ENCODE assay signal across 9 cellular contexts in the genomic region with DNA sequence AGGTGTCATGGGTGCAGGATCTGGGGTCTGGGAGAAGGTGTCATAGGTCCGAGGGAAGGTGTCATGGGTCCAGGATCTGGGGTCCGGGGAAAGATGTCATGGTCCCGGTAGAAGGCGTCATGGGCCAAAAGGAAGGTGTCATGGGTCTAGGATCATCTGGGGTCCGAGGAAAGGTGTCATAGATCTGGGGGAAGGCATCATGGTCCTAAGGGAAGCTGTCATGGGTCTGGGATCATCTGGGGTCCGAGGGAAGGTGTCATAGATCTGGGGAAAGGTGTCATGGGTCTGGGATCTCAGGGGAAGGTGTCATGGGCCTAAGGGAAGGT. TPM values are rescaled to one million over a fixed set of nuclear protein-coding genes. Genes with fewer than 3 reads are reported as not detected.
DNase-seq lines count a peak whose midpoint lies in the region; ATAC-seq, FAIRE-seq and TF ChIP-seq lines count a peak whose summit lies in the region.
"Had no signal": no experiment of that assay in that cellular context is flagged by ENCODE, and none has a peak within 500 bp of the region (broad histone marks: within the 10 kb centered on the region; RNA-seq: fewer than 3 reads in every experiment).

No MANE protein-coding gene starts in this region.

- no peak overlapping the region for H4K8ac ChIP-seq in mesenchymal stem cell (ENCODE audit: low read length)

- peaks cover 39% of the 10 kb centered on the region for H3K79me1 ChIP-seq in mesenchymal stem cell (replicated peaks; ENCODE audit: low read length, poor library complexity, severe bottlenecking)

- no TSS peak for BruUV-seq in GM12878 (replicated peaks; lab: Mats Ljungman, UMichigan)

- H3K4me2 ChIP-seq in GM12878 (ENCODE audit: control insufficient read depth, insufficient read depth) (peak overlapping the region; percentile 96), mesenchymal stem cell (ENCODE audit: low read length, poor library complexity, severe bottlenecking) (peak overlapping the region; percentile 95)

- H3K9ac ChIP-seq in GM12878 (ENCODE audit: control insufficient read depth, insufficient read depth, low read length) (peak overlapping the region; percentile 87), mesenchymal stem cell (ENCODE audit: low read length) (peak overlapping the region; percentile 92)

- no peak overlapping the region for H3K18ac ChIP-seq in mesenchymal stem cell (ENCODE audit: low read depth in 1 of 2, low read length in 2 of 2)

- ATAC-seq in left ventricle myocardium superior = no peak
- ATAC-seq in GM12878 = no peak
- ATAC-seq in upper lobe of left lung (ENCODE audit: low FRiP score in 2 of 2) = no peak
- ATAC-seq in HG03469 (IDR thresholded peaks at IDR 0.05; ENCODE audit: unreplicated experiment) = no peak
- ATAC-seq in GM18505 (IDR thresholded peaks at IDR 0.05; ENCODE audit: unreplicated experiment) = no peak

- H2AK5ac ChIP-seq in mesenchymal stem cell (ENCODE audit: low read length, severe bottlenecking) = no peak overlapping the region

- DNase-seq in cardiac muscle cell (ENCODE audit: low read depth in 1 of 2, low spot score in 1 of 2) (no peak), left ventricle myocardium superior (no peak), GM12878 (ENCODE audit: low read depth, low spot score) (no peak), mesenchymal stem cell (no peak), upper lobe of left lung (no peak), RPMI8226 (no peak)
- DNase-seq: stimulated activated CD4-positive, alpha-beta T cell treated with anti-CD3 and anti-CD28 coated beads, Interleukin-4, amount 100 ng/mL, for 24 hours had no signal

- no peak overlapping the region for H2BK12ac ChIP-seq in mesenchymal stem cell (ENCODE audit: low read length in 2 of 2)

- intact Hi-C loops in left ventricle myocardium superior (cut with micrococcal nuclease) = no loop called here
- intact Hi-C loops in GM12878 (cut with micrococcal nuclease; ENCODE audit: unreplicated experiment) = no loop called here

- peak; percentile 23 for FAIRE-seq in GM12878 (lab: Jason Lieb, UNC)

- H3K14ac ChIP-seq in mesenchymal stem cell (ENCODE audit: low read length in 2 of 2) = peak overlapping the region in 1 of 2 experiments; percentile 94

- H3K27me3 ChIP-seq in cardiac muscle cell (no peaks in the 10 kb centered on the region), GM12878 (replicated peaks in 1 of 2; ENCODE audit: control insufficient read depth in 2 of 2, insufficient read depth in 2 of 2, low read length in 1 of 2) (no peaks in the 10 kb centered on the region), mesenchymal stem cell (ENCODE audit: control insufficient read depth in 1 of 2, insufficient read depth in 1 of 2, low read length in 2 of 2) (no peaks in the 10 kb centered on the region), upper lobe of left lung (no peaks in the 10 kb centered on the region)

- H3K4me1 ChIP-seq in cardiac muscle cell (ENCODE audit: low read depth) (peaks cover 13% of the 10 kb centered on the region), GM12878 (ENCODE audit: control insufficient read depth, insufficient read depth, low read length) (peaks cover 15% of the 10 kb centered on the region), mesenchymal stem cell (ENCODE audit: control insufficient read depth, insufficient read depth, low read depth, low read length) (peaks cover 53% of the 10 kb centered on the region), upper lobe of left lung (peaks cover 50 to 77% (median 70%) of the 10 kb centered on the region in 4 donors)

- TF ChIP-seq RAD21 in GM12878 (IDR thresholded peaks at IDR 0.05; ENCODE audit: insufficient read depth, low read depth, low read length) = no peak

- TF ChIP-seq POLR2A in GM12878 (IDR thresholded peaks at IDR 0.05; ENCODE audit: low read depth, low read length) (no peak), upper lobe of left lung (IDR thresholded peaks at IDR 0.05) (no peak), GM18505 (IDR thresholded peaks at IDR 0.05; ENCODE audit: borderline replicate concordance, extremely low read depth, insufficient read depth, insufficient read length) (no peak)

- H3K4ac ChIP-seq in mesenchymal stem cell (ENCODE audit: low read depth in 1 of 2, low read length in 2 of 2) = no peak overlapping the region

- TF ChIP-seq EP300 in GM12878 (IDR thresholded peaks at IDR 0.05; ENCODE audit: borderline replicate concordance in 1 of 2, control insufficient read depth in 1 of 2, low read depth in 2 of 2, low read length in 2 of 2) (no peak), upper lobe of left lung (IDR thresholded peaks at IDR 0.05) (no peak)

- no peak overlapping the region for H2AFZ ChIP-seq in GM12878 (ENCODE audit: control insufficient read depth, low read depth, low read length)
- no peak overlapping the region for H2AFZ ChIP-seq in mesenchymal stem cell (ENCODE audit: low read depth, low read length)

- 44% methylated on average over 6 of the region's 6 CpGs for WGBS in GM12878 (ENCODE audit: insufficient coverage, insufficient replicate concordance, low lambda C conversion rate, missing lambda C conversion rate)
- WGBS in mesenchymal stem cell = 90% methylated on average over 6 of the region's 6 CpGs
- WGBS in upper lobe of left lung, 2 donors = 56 to 57% methylated on average over 6 of the region's 6 CpGs

- H2BK5ac ChIP-seq in mesenchymal stem cell (ENCODE audit: low read depth, low read length, poor library complexity, severe bottlenecking) = no peak overlapping the region

- H3K9me3 ChIP-seq in cardiac muscle cell (ENCODE audit: low read depth) (no peaks in the 10 kb centered on the region), GM12878 (replicated peaks; ENCODE audit: control insufficient read depth, insufficient read depth, low read length) (no peaks in the 10 kb centered on the region), mesenchymal stem cell (ENCODE audit: control insufficient read depth, low read length) (no peaks in the 10 kb centered on the region), upper lobe of left lung (no peaks in the 10 kb centered on the region)

- no peak overlapping the region for H2BK15ac ChIP-seq in mesenchymal stem cell (ENCODE audit: low read depth, poor library complexity, severe bottlenecking)

- H3K23ac ChIP-seq in mesenchymal stem cell (ENCODE audit: low read length in 2 of 2) = no peak overlapping the region

- H3K27ac ChIP-seq in cardiac muscle cell (no peak overlapping the region), GM12878 (ENCODE audit: control insufficient read depth, insufficient read depth) (no peak overlapping the region), mesenchymal stem cell (ENCODE audit: low read length, poor library complexity, severe bottlenecking) (no peak overlapping the region), upper lobe of left lung (peak overlapping the region; percentile 86 to 92 (median 90))

- no peak overlapping the region for H4K91ac ChIP-seq in mesenchymal stem cell (ENCODE audit: low read length)

- SMC1A ChIA-PET in GM12878 (lab: Charles Lee; ENCODE audit: uncharacterized antibody, unreplicated experiment) = no interaction called here

- no peaks in the 10 kb centered on the region for H3K36me3 ChIP-seq in cardiac muscle cell
- no peaks in the 10 kb centered on the region for H3K36me3 ChIP-seq in GM12878 (ENCODE audit: control insufficient read depth in 2 of 2, insufficient read depth in 2 of 2, low read length in 1 of 2)
- H3K36me3 ChIP-seq in mesenchymal stem cell (ENCODE audit: control insufficient read depth in 1 of 2, insufficient read depth in 2 of 2, low read depth in 1 of 2, low read length in 2 of 2) = peaks cover 0 to 16% of the 10 kb centered on the region in 2 experiments
- peaks cover 0 to 3% (median 0%) of the 10 kb centered on the region in 4 donors for H3K36me3 ChIP-seq in upper lobe of left lung

- H2BK120ac ChIP-seq in mesenchymal stem cell (ENCODE audit: low read depth, low read length) = no peak overlapping the region

- H4K20me1 ChIP-seq in GM12878 (ENCODE audit: control insufficient read depth, insufficient read depth) = no peaks in the 10 kb centered on the region

- RAD21 ChIA-PET in GM12878 (lab: Charles Lee; ENCODE audit: unreplicated experiment) = no interaction called here

- H3K79me2 ChIP-seq in GM12878 (ENCODE audit: control insufficient read depth, insufficient read depth, low read length) = peaks cover 28% of the 10 kb centered on the region

- CTCF ChIA-PET in GM12878 (lab: Yijun Ruan, JAX) = no interaction called here

- TF ChIP-seq CTCF in cardiac muscle cell (IDR thresholded peaks at IDR 0.05; ENCODE audit: low read depth, low read length) (no peak), GM12878 (IDR thresholded peaks at IDR 0.05 in 2 of 3, conservative IDR thresholded peaks at IDR 0.05 in 1 of 3; ENCODE audit: control insufficient read depth in 2 of 3, extremely low read depth in 1 of 3, insufficient read depth in 1 of 3, low read depth in 3 of 3, low read length in 3 of 3) (no peak), upper lobe of left lung (IDR thresholded peaks at IDR 0.05) (no peak)

- POLR2A ChIA-PET in GM12878 (lab: Charles Lee) = no interaction called here

- H3K4me3 ChIP-seq in cardiac muscle cell = peak overlapping the region; percentile 78
- H3K4me3 ChIP-seq in GM12878 = peak overlapping the region; percentile 86
- H3K4me3 ChIP-seq in mesenchymal stem cell (ENCODE audit: insufficient read depth in 1 of 2, low read depth in 1 of 2, low read length in 2 of 2) = peak overlapping the region; percentile 84 to 97
- peak overlapping the region; percentile 69 to 96 (median 84) for H3K4me3 ChIP-seq in upper lobe of left lung

- in situ Hi-C loops in GM12878 (cut with MboI) = no loop called here

RNA-seq across cellular contexts. Expression of a gene that starts 1.0 kb away (rescaled TPM):
- total RNA-seq in cardiac muscle cell (40.7 and 45.9 TPM in 2 replicates), left ventricle myocardium superior (11.4 TPM), GM12878 (2014; rRNA removed) (10.2 and 10.6 TPM in 2 replicates), GM12878 (2014; rRNA removed; fragmentation: Illumina TruSeq; extraction: Trizol) (1.8 and 3.3 TPM in 2 replicates), GM12878 (2021) (10.0 and 11.8 TPM in 2 replicates), upper lobe of left lung (100 to 1,000 TPM in 1 of 6 donors, 10 to 100 TPM in 5; 40.5 to 101 (median 61.5) TPM)
- polyA plus RNA-seq in cardiac muscle cell (30.8 and 36.9 TPM in 2 replicates), GM12878 (2011; rRNA removed) (2.1 and 3.9 TPM in 2 replicates), GM12878 (2014; fragmentation: Illumina TruSeq; extraction: Trizol) (2.0 TPM in 1 of 2 replicates, not detected in the other), GM12878 (2014; fragmentation: Nextera tagmentation; extraction: Ambion mirVana) (under 1 TPM; 0.06 to 0.35 TPM), GM12878 (2014; rRNA removed) (12.8 and 14.3 TPM in 2 replicates), GM12878 (2016; fragmentation: Nextera tagmentation; extraction: Ambion mirVana) (1 to 10 TPM; 5.2 to 6.9 TPM)
- total RNA-seq in GM12878 (2013; cell fraction: nucleolus; rRNA removed) = 9.6 and 12.5 TPM in 2 replicates
- 2.0 TPM for polyA plus RNA-seq in GM12878 (2011; ENCODE audit: low read depth)
- polyA plus RNA-seq in GM12878 (2011; cell fraction: cytosol; rRNA removed) = 7.3 and 10.2 TPM in 2 replicates
- polyA plus RNA-seq in GM12878 (2011; cell fraction: nucleus; rRNA removed) = 12.8 and 17.3 TPM in 2 replicates
- polyA plus RNA-seq in GM12878 (2012) = 6.6 and 7.5 TPM in 2 replicates
- 2.6 and 6.1 TPM in 2 replicates for polyA minus RNA-seq in GM12878 (2011; rRNA and poly(A)+ RNA removed)
- polyA minus RNA-seq in GM12878 (2011; cell fraction: cytosol; rRNA and poly(A)+ RNA removed) = 5.7 and 7.1 TPM in 2 replicates
- 2.7 TPM in 2 replicates for polyA minus RNA-seq in GM12878 (2011; cell fraction: nucleus; rRNA and poly(A)+ RNA removed)
- 11.2 TPM for polyA plus RNA-seq in mesenchymal stem cell (2013, experiment 1 of 2)
- polyA plus RNA-seq in mesenchymal stem cell (2013, experiment 2 of 2) = 12.0 TPM

RNA-seq across cellular contexts. Expression of a gene that starts 21.1 kb away (rescaled TPM):
- total RNA-seq in cardiac muscle cell (124 and 126 TPM in 2 replicates), left ventricle myocardium superior (16.9 TPM), GM12878 (2014; rRNA removed) (15.5 and 17.5 TPM in 2 replicates), GM12878 (2014; rRNA removed; fragmentation: Illumina TruSeq; extraction: Trizol) (4.5 and 5.5 TPM in 2 replicates), GM12878 (2021) (24.0 and 31.3 TPM in 2 replicates), upper lobe of left lung (100 to 1,000 TPM in 2 of 6 donors, 10 to 100 TPM in 4; 42.7 to 153 (median 79.6) TPM)
- polyA plus RNA-seq in cardiac muscle cell (89.2 and 110 TPM in 2 replicates), GM12878 (2011; rRNA removed) (2.0 and 5.7 TPM in 2 replicates), GM12878 (2014; fragmentation: Illumina TruSeq; extraction: Trizol) (1.9 and 4.4 TPM in 2 replicates), GM12878 (2014; fragmentation: Nextera tagmentation; extraction: Ambion mirVana) (1 to 10 TPM in 1 of 2 experiments, not detected in 1; 1.8 TPM), GM12878 (2014; rRNA removed) (26.6 and 28.5 TPM in 2 replicates), GM12878 (2016; fragmentation: Nextera tagmentation; extraction: Ambion mirVana) (10 to 100 TPM; 25.6 to 30.7 TPM)
- 39.2 and 47.0 TPM in 2 replicates for total RNA-seq in GM12878 (2013; cell fraction: nucleolus; rRNA removed)
- polyA plus RNA-seq in GM12878 (2011; ENCODE audit: low read depth) = 3.2 TPM
- 7.9 and 14.6 TPM in 2 replicates for polyA plus RNA-seq in GM12878 (2011; cell fraction: cytosol; rRNA removed)
- polyA plus RNA-seq in GM12878 (2011; cell fraction: nucleus; rRNA removed) = 62.1 and 85.8 TPM in 2 replicates
- polyA plus RNA-seq in GM12878 (2012) = 12.2 and 13.2 TPM in 2 replicates
- polyA minus RNA-seq in GM12878 (2011; rRNA and poly(A)+ RNA removed) = 7.8 and 15.8 TPM in 2 replicates
- 6.1 and 7.1 TPM in 2 replicates for polyA minus RNA-seq in GM12878 (2011; cell fraction: cytosol; rRNA and poly(A)+ RNA removed)
- 16.1 and 27.3 TPM in 2 replicates for polyA minus RNA-seq in GM12878 (2011; cell fraction: nucleus; rRNA and poly(A)+ RNA removed)
- polyA plus RNA-seq in mesenchymal stem cell (2013, experiment 1 of 2) = 18.5 TPM
- 17.1 TPM for polyA plus RNA-seq in mesenchymal stem cell (2013, experiment 2 of 2)

RNA-seq across cellular contexts. Expression of a gene that starts 24.0 kb away (rescaled TPM):
- total RNA-seq in cardiac muscle cell (3.6 and 3.9 TPM in 2 replicates), left ventricle myocardium superior (0.52 TPM), GM12878 (2014; rRNA removed) (1.1 and 1.5 TPM in 2 replicates), GM12878 (2014; rRNA removed; fragmentation: Illumina TruSeq; extraction: Trizol) (0.13 and 0.18 TPM in 2 replicates), GM12878 (2021) (0.67 and 0.72 TPM in 2 replicates), upper lobe of left lung (1 to 10 TPM; 1.2 to 7.8 (median 3.3) TPM)
- polyA plus RNA-seq in cardiac muscle cell (2.2 and 2.6 TPM in 2 replicates), GM12878 (2011; rRNA removed) (0.35 and 0.57 TPM in 2 replicates), GM12878 (2014; fragmentation: Illumina TruSeq; extraction: Trizol) (0.07 TPM in 1 of 2 replicates, not detected in the other), GM12878 (2014; fragmentation: Nextera tagmentation; extraction: Ambion mirVana) (not detected), GM12878 (2014; rRNA removed) (0.97 and 1.1 TPM in 2 replicates), GM12878 (2016; fragmentation: Nextera tagmentation; extraction: Ambion mirVana) (under 1 TPM in 1 of 2 experiments, not detected in 1; 0.52 TPM)
- 8.6 and 10.5 TPM in 2 replicates for total RNA-seq in GM12878 (2013; cell fraction: nucleolus; rRNA removed)
- 0.54 TPM for polyA plus RNA-seq in GM12878 (2011; ENCODE audit: low read depth)
- 0.79 and 0.85 TPM in 2 replicates for polyA plus RNA-seq in GM12878 (2011; cell fraction: cytosol; rRNA removed)
- 4.8 and 5.7 TPM in 2 replicates for polyA plus RNA-seq in GM12878 (2011; cell fraction: nucleus; rRNA removed)
- 1.6 TPM in 2 replicates for polyA plus RNA-seq in GM12878 (2012)
- polyA minus RNA-seq in GM12878 (2011; rRNA and poly(A)+ RNA removed) = 0.29 and 0.52 TPM in 2 replicates
- 0.53 TPM in 1 of 2 replicates, not detected in the other for polyA minus RNA-seq in GM12878 (2011; cell fraction: cytosol; rRNA and poly(A)+ RNA removed)
- 2.0 and 3.3 TPM in 2 replicates for polyA minus RNA-seq in GM12878 (2011; cell fraction: nucleus; rRNA and poly(A)+ RNA removed)
- 0.62 TPM for polyA plus RNA-seq in mesenchymal stem cell (2013, experiment 1 of 2)
- polyA plus RNA-seq in mesenchymal stem cell (2013, experiment 2 of 2) = 0.64 TPM

RNA-seq across cellular contexts. Expression of a gene that starts 30.6 kb away (rescaled TPM):
- 0.14 and 0.66 TPM in 2 replicates for total RNA-seq in cardiac muscle cell
- 0.40 TPM in 1 of 2 replicates, not detected in the other for polyA plus RNA-seq in cardiac muscle cell
- total RNA-seq in left ventricle myocardium superior = not detected
- total RNA-seq in GM12878 (2013; cell fraction: nucleolus; rRNA removed) = not detected in 2 replicates
- not detected in 2 replicates for total RNA-seq in GM12878 (2014; rRNA removed)
- total RNA-seq in GM12878 (2014; rRNA removed; fragmentation: Illumina TruSeq; extraction: Trizol) = not detected in 2 replicates
- total RNA-seq in GM12878 (2021) = not detected in 2 replicates
- not detected for polyA plus RNA-seq in GM12878 (2011; ENCODE audit: low read depth)
- not detected in 2 replicates for polyA plus RNA-seq in GM12878 (2011; rRNA removed)
- not detected in 2 replicates for polyA plus RNA-seq in GM12878 (2011; cell fraction: cytosol; rRNA removed)
- not detected in 2 replicates for polyA plus RNA-seq in GM12878 (2011; cell fraction: nucleus; rRNA removed)
- not detected in 2 replicates for polyA plus RNA-seq in GM12878 (2012)
- polyA plus RNA-seq in GM12878 (2014; fragmentation: Illumina TruSeq; extraction: Trizol) = not detected in 2 replicates
- not detected for polyA plus RNA-seq in GM12878 (2014; fragmentation: Nextera tagmentation; extraction: Ambion mirVana)
- polyA plus RNA-seq in GM12878 (2014; rRNA removed) = not detected in 2 replicates
- polyA plus RNA-seq in GM12878 (2016; fragmentation: Nextera tagmentation; extraction: Ambion mirVana) = not detected
- polyA minus RNA-seq in GM12878 (2011; rRNA and poly(A)+ RNA removed) = not detected in 2 replicates
- polyA minus RNA-seq in GM12878 (2011; cell fraction: cytosol; rRNA and poly(A)+ RNA removed) = not detected in 2 replicates
- not detected in 2 replicates for polyA minus RNA-seq in GM12878 (2011; cell fraction: nucleus; rRNA and poly(A)+ RNA removed)
- polyA plus RNA-seq in mesenchymal stem cell (2013, experiment 1 of 2) = 0.03 TPM
- not detected for polyA plus RNA-seq in mesenchymal stem cell (2013, experiment 2 of 2)
- total RNA-seq in upper lobe of left lung = not detected

RNA-seq across cellular contexts. Expression of a gene that starts 39.9 kb away (rescaled TPM):
- total RNA-seq in cardiac muscle cell (85.8 and 125 TPM in 2 replicates), left ventricle myocardium superior (0.10 TPM), GM12878 (2014; rRNA removed) (0.06 and 0.11 TPM in 2 replicates), GM12878 (2014; rRNA removed; fragmentation: Illumina TruSeq; extraction: Trizol) (0.04 TPM in 1 of 2 replicates, not detected in the other), GM12878 (2021) (0.27 and 0.41 TPM in 2 replicates), upper lobe of left lung (10 to 100 TPM in 1 of 6 donors, 1 to 10 TPM in 5; 1.7 to 16.8 (median 5.8) TPM)
- polyA plus RNA-seq in cardiac muscle cell (79.6 and 105 TPM in 2 replicates), GM12878 (2011; rRNA removed) (0.01 and 0.03 TPM in 2 replicates), GM12878 (2014; fragmentation: Illumina TruSeq; extraction: Trizol) (0.01 TPM in 1 of 2 replicates, not detected in the other), GM12878 (2014; fragmentation: Nextera tagmentation; extraction: Ambion mirVana) (not detected), GM12878 (2014; rRNA removed) (0.15 and 0.62 TPM in 2 replicates), GM12878 (2016; fragmentation: Nextera tagmentation; extraction: Ambion mirVana) (under 1 TPM; 0.05 to 0.19 TPM)
- 0.71 and 1.3 TPM in 2 replicates for total RNA-seq in GM12878 (2013; cell fraction: nucleolus; rRNA removed)
- polyA plus RNA-seq in GM12878 (2011; ENCODE audit: low read depth) = not detected
- polyA plus RNA-seq in GM12878 (2011; cell fraction: cytosol; rRNA removed) = 0.04 and 0.08 TPM in 2 replicates
- 0.81 and 1.0 TPM in 2 replicates for polyA plus RNA-seq in GM12878 (2011; cell fraction: nucleus; rRNA removed)
- polyA plus RNA-seq in GM12878 (2012) = 0.12 and 0.18 TPM in 2 replicates
- polyA minus RNA-seq in GM12878 (2011; rRNA and poly(A)+ RNA removed) = 0.05 and 0.07 TPM in 2 replicates
- polyA minus RNA-seq in GM12878 (2011; cell fraction: cytosol; rRNA and poly(A)+ RNA removed) = not detected in 2 replicates
- 0.36 and 0.86 TPM in 2 replicates for polyA minus RNA-seq in GM12878 (2011; cell fraction: nucleus; rRNA and poly(A)+ RNA removed)
- 0.15 TPM for polyA plus RNA-seq in mesenchymal stem cell (2013, experiment 1 of 2)
- polyA plus RNA-seq in mesenchymal stem cell (2013, experiment 2 of 2) = 0.23 TPM

Comparison
In these comparisons a context has a peak if more than half of its experiments do, and no peak if none do; other contexts are left out.
1. H3K27ac ChIP-seq: peak in upper lobe of left lung (4 of 4); none in cardiac muscle cell (single experiment), GM12878 (single experiment) and mesenchymal stem cell (single experiment).
2. Peak in every context shown above with its lines, with median percentiles within 50 percentile points of each other: H3K4me3 ChIP-seq.